17 cellular contexts compared by ENCODE assay signal in genomic region chr1:168245042-168245441, GRCh38. TPM values are rescaled to one million over a fixed set of nuclear protein-coding genes. Genes with fewer than 3 reads are reported as not detected.
DNase-seq lines count a peak whose midpoint lies in the region; ATAC-seq and TF ChIP-seq lines count a peak whose summit lies in the region.
"Had no signal": no experiment of that assay in that cellular context is flagged by ENCODE, and none has a peak within 500 bp of the region (broad histone marks: within the 10 kb centered on the region; RNA-seq: fewer than 3 reads in every experiment).

No MANE protein-coding gene starts in this region.

- no peaks in the 10 kb centered on the region for H3K9me3 ChIP-seq in OCI-LY7 (ENCODE audit: low read length)
- H3K9me3 ChIP-seq in upper lobe of right lung: no peaks in the 10 kb centered on the region
- no peaks in the 10 kb centered on the region for H3K9me3 ChIP-seq in effector memory CD4-positive, alpha-beta T cell (ENCODE audit: control insufficient read depth, low read length)

- peaks cover 75% of the 10 kb centered on the region for H3K36me3 Mint-ChIP-seq in activated naive CD4-positive, alpha-beta T cell treated with anti-CD3 and anti-CD28 coated beads for 36 hours (ENCODE audit: low read depth)
- peaks cover 19% of the 10 kb centered on the region for H3K36me3 Mint-ChIP-seq in endothelial cell (ENCODE audit: low read depth, unreplicated experiment)

- H3K27me3 Mint-ChIP-seq in activated naive CD4-positive, alpha-beta T cell treated with anti-CD3 and anti-CD28 coated beads for 36 hours (ENCODE audit: low read depth): no peaks in the 10 kb centered on the region
- H3K27me3 Mint-ChIP-seq in endothelial cell (ENCODE audit: unreplicated experiment): peaks cover 1% of the 10 kb centered on the region
- H3K27me3 Mint-ChIP-seq: CD4-positive, alpha-beta memory T cell had no signal

- no peak for ATAC-seq in upper lobe of right lung

- CTCF ChIA-PET in activated naive CD4-positive, alpha-beta T cell treated with anti-CD3 and anti-CD28 coated beads for 36 hours (lab: Charles Lee): no interaction called here
- CTCF ChIA-PET in OCI-LY7 (lab: Charles Lee; ENCODE audit: unreplicated experiment): no interaction called here

- no peaks in the 10 kb centered on the region for H3K9me3 Mint-ChIP-seq in activated naive CD4-positive, alpha-beta T cell treated with anti-CD3 and anti-CD28 coated beads for 36 hours
- H3K9me3 Mint-ChIP-seq in endothelial cell (ENCODE audit: unreplicated experiment): no peaks in the 10 kb centered on the region
- H3K9me3 Mint-ChIP-seq: CD4-positive, alpha-beta memory T cell had no signal

- no peak overlapping the region for H3K4me2 ChIP-seq in OCI-LY7 (ENCODE audit: low read length)

- H4K20me1 ChIP-seq in OCI-LY7 (ENCODE audit: insufficient read depth, low read length): no peaks in the 10 kb centered on the region

- peak overlapping the region; percentile 18 for H3K27ac Mint-ChIP-seq in activated naive CD4-positive, alpha-beta T cell treated with anti-CD3 and anti-CD28 coated beads for 36 hours
- peak overlapping the region; percentile 11 for H3K27ac Mint-ChIP-seq in endothelial cell (ENCODE audit: unreplicated experiment)

- intact Hi-C loops in activated naive CD4-positive, alpha-beta T cell treated with anti-CD3 and anti-CD28 coated beads for 36 hours (cut with micrococcal nuclease): no loop called here
- intact Hi-C loops in OCI-LY7 (cut with micrococcal nuclease; ENCODE audit: unreplicated experiment): no loop called here
- intact Hi-C loops in upper lobe of right lung (cut with DNase I): no loop called here

- H3K36me3 ChIP-seq in OCI-LY7 (ENCODE audit: insufficient read depth, low read length) (peaks cover 92% of the 10 kb centered on the region), upper lobe of right lung (peaks cover 64% of the 10 kb centered on the region)
- peaks cover 41% of the 10 kb centered on the region for H3K36me3 ChIP-seq in effector memory CD4-positive, alpha-beta T cell (ENCODE audit: control insufficient read depth, insufficient read depth, low read length)

- H2AFZ ChIP-seq in OCI-LY7 (ENCODE audit: low read length): no peak overlapping the region

- BruUV-seq in OCI-LY7 (replicated peaks; lab: Mats Ljungman, UMichigan): TSS peak; percentile 51

- no peaks in the 10 kb centered on the region for H3K27me3 ChIP-seq in upper lobe of right lung
- no peaks in the 10 kb centered on the region for H3K27me3 ChIP-seq in effector memory CD4-positive, alpha-beta T cell (replicated peaks; ENCODE audit: control insufficient read depth, insufficient read depth, low read length, poor library complexity, severe bottlenecking)
- H3K27me3 ChIP-seq: BLaER1 had no signal

- POLR2A ChIA-PET in OCI-LY7 (lab: Charles Lee): interaction anchor here (0.8 kb wide), 1 partner anchor 19 kb away, joined by 5 read pairs; the partner anchor contains the start of gene SFT2D2

- no peak for DNase-seq in activated naive CD4-positive, alpha-beta T cell treated with anti-CD3 and anti-CD28 coated beads for 36 hours
- no peak for DNase-seq in activated naive CD4-positive, alpha-beta T cell (lab: John Stamatoyannopoulos, UW)
- DNase-seq in OCI-LY7 (ENCODE audit: low spot score) (no peak), endothelial cell (ENCODE audit: low spot score) (no peak), upper lobe of right lung (no peak), DMS53 treated with DMSO at 0.1 percent for 48 hours (lab: John Stamatoyannopoulos, UW; ENCODE audit: unreplicated experiment) (no peak), amygdala (lab: John Stamatoyannopoulos, UW) (no peak)
- DNase-seq in effector memory CD4-positive, alpha-beta T cell: no peak
- DNase-seq: CD4-positive, alpha-beta memory T cell; DMS79; H7; KG1; MV-4-11; NCI-H1694 treated with DMSO at 0.1 percent for 48 hours; NCI-H510A treated with DMSO at 0.1 percent for 48 hours; NCI-H82 had no signal

- H3K4me3 ChIP-seq in OCI-LY7 (ENCODE audit: low read depth, low read length, poor library complexity, severe bottlenecking) (no peak overlapping the region), upper lobe of right lung (no peak overlapping the region)
- H3K4me3 ChIP-seq in effector memory CD4-positive, alpha-beta T cell (ENCODE audit: insufficient read depth, low read depth, low read length, poor library complexity, severe bottlenecking): no peak overlapping the region
- H3K4me3 ChIP-seq: BLaER1 had no signal

- TF ChIP-seq CTCF in OCI-LY7 (conservative IDR thresholded peaks at IDR 0.05; ENCODE audit: low read length) (no peak), endothelial cell (IDR thresholded peaks at IDR 0.05; ENCODE audit: unreplicated experiment) (no peak), upper lobe of right lung (IDR thresholded peaks at IDR 0.05) (no peak)

- peaks cover 6% of the 10 kb centered on the region; the same call in 1 of the 2 replicates for H3K79me2 ChIP-seq in OCI-LY7 (ENCODE audit: insufficient read depth, low read depth, low read length)

- H3K4me3 Mint-ChIP-seq in activated naive CD4-positive, alpha-beta T cell treated with anti-CD3 and anti-CD28 coated beads for 36 hours: no peak overlapping the region
- no peak overlapping the region for H3K4me3 Mint-ChIP-seq in endothelial cell (ENCODE audit: unreplicated experiment)
- H3K4me3 Mint-ChIP-seq: CD4-positive, alpha-beta memory T cell had no signal

- H3K4me1 Mint-ChIP-seq in activated naive CD4-positive, alpha-beta T cell treated with anti-CD3 and anti-CD28 coated beads for 36 hours (ENCODE audit: low read depth): peaks cover 16% of the 10 kb centered on the region
- peaks cover 5% of the 10 kb centered on the region for H3K4me1 Mint-ChIP-seq in endothelial cell (ENCODE audit: unreplicated experiment)

- H3K27ac ChIP-seq in OCI-LY7 (ENCODE audit: low read depth, low read length, poor library complexity, severe bottlenecking): no peak overlapping the region
- H3K27ac ChIP-seq in upper lobe of right lung: peak overlapping the region; percentile 70
- no peak overlapping the region for H3K27ac ChIP-seq in effector memory CD4-positive, alpha-beta T cell (ENCODE audit: insufficient read depth, low read length, poor library complexity, severe bottlenecking)
- H3K27ac ChIP-seq: BLaER1 had no signal

- no peaks in the 10 kb centered on the region for H3K9me2 ChIP-seq in OCI-LY7 (ENCODE audit: insufficient read depth, low read length)

- H3K4me1 ChIP-seq in OCI-LY7 (ENCODE audit: insufficient read depth, low read length, poor library complexity, severe bottlenecking) (no peaks in the 10 kb centered on the region), upper lobe of right lung (peaks cover 25% of the 10 kb centered on the region)
- no peaks in the 10 kb centered on the region for H3K4me1 ChIP-seq in effector memory CD4-positive, alpha-beta T cell (ENCODE audit: control insufficient read depth, insufficient read depth, low read length, poor library complexity, severe bottlenecking)

RNA-seq across cellular contexts. Expression of gene SFT2D2, which starts 19.2 kb away (rescaled TPM):
- 10 to 100 TPM; 33.1 to 35.3 TPM for total RNA-seq in activated naive CD4-positive, alpha-beta T cell treated with anti-CD3 and anti-CD28 coated beads for 36 hours
- total RNA-seq in OCI-LY7 (2014; rRNA removed; shearing (Covaris generic)): 20.7 and 22.3 TPM in 2 replicates
- total RNA-seq in OCI-LY7 (2022) (46.6 and 50.0 TPM in 2 replicates), endothelial cell (ENCODE audit: unreplicated experiment) (36.8 TPM), upper lobe of right lung (87.6 TPM)

RNA-seq across cellular contexts. Expression of gene TBX19, which starts 35.6 kb away (rescaled TPM):
- 1 to 10 TPM; 1.4 to 1.5 TPM for total RNA-seq in activated naive CD4-positive, alpha-beta T cell treated with anti-CD3 and anti-CD28 coated beads for 36 hours
- 0.22 and 0.23 TPM in 2 replicates for total RNA-seq in OCI-LY7 (2014; rRNA removed; shearing (Covaris generic))
- total RNA-seq in OCI-LY7 (2022) (0.37 and 0.74 TPM in 2 replicates), endothelial cell (ENCODE audit: unreplicated experiment) (1.1 TPM), upper lobe of right lung (3.5 TPM)
